In genomic region chr7:27095050-27095896, GRCh38 we compare ENCODE assay signal across 8 cellular contexts. TPM values are rescaled to one million over a fixed set of nuclear protein-coding genes. Genes with fewer than 3 reads are reported as not detected.
DNase-seq lines count a peak whose midpoint lies in the region; ATAC-seq and TF ChIP-seq lines count a peak whose summit lies in the region.

No MANE protein-coding gene starts in this region.

- peaks cover 36% of the 10 kb centered on the region for H3K4me1 ChIP-seq in DOHH2 (ENCODE audit: control insufficient read depth, low read length)
- H3K4me1 ChIP-seq in left lung = peaks cover 3 to 32% of the 10 kb centered on the region in 2 donors
- peaks cover 2% of the 10 kb centered on the region for H3K4me1 ChIP-seq in upper lobe of right lung

- H3K4me1 Mint-ChIP-seq in activated T-helper 1 cell treated with anti-CD3 and anti-CD28 coated beads, Interleukin-12 subunit alpha, Interleukin-12 subunit beta, Interleukin-2, Interleukin-4 antibody, amounts not matched to agents 30 ng/mL and 10 ng/mL and 1 ng/mL, durations not matched to agents 14 hours and 24 hours and 36 hours (ENCODE audit: low read depth) = peaks cover 18% of the 10 kb centered on the region

- H3K36me3 ChIP-seq in DOHH2 (ENCODE audit: control insufficient read depth, low read length) (no peaks in the 10 kb centered on the region), left lung (no peaks in the 10 kb centered on the region), upper lobe of right lung (no peaks in the 10 kb centered on the region)

- intact Hi-C loops in activated T-helper 1 cell treated with anti-CD3 and anti-CD28 coated beads, Interleukin-12 subunit alpha, Interleukin-12 subunit beta, Interleukin-2, Interleukin-4 antibody, amounts not matched to agents 30 ng/mL and 10 ng/mL and 1 ng/mL, durations not matched to agents 14 hours and 24 hours and 36 hours (cut with micrococcal nuclease) = loop anchor here (5.0 kb wide), 3 partner anchors 57 to 147 kb away; partner anchors contain the start of genes EVX1, HOXA13 and HOXA3
- intact Hi-C loops in left lung (cut with DNase I) (loop anchor here in 1 of 2 donors (5.0 kb wide), 2 partner anchors 47 to 238 kb away; partner anchors contain the start of gene HOXA5), upper lobe of right lung (cut with DNase I) (loop anchor here (5.0 kb wide), 1 partner anchor 47 kb away; the partner anchor contains the start of gene HOXA5)

- no peaks in the 10 kb centered on the region for H3K9me2 ChIP-seq in DOHH2 (replicated peaks; ENCODE audit: control insufficient read depth, low read length)

- H3K4me3 ChIP-seq in DOHH2 (ENCODE audit: low read length) = peak overlapping the region; percentile 90
- peak overlapping the region; percentile 59 to 88 for H3K4me3 ChIP-seq in left lung
- peak overlapping the region; percentile 91 for H3K4me3 ChIP-seq in upper lobe of right lung

- TF ChIP-seq CTCF in DOHH2 (IDR thresholded peaks at IDR 0.05; ENCODE audit: low read depth, low read length, poor library complexity, severe bottlenecking) (no peak), left lung (IDR thresholded peaks at IDR 0.05) (no peak), upper lobe of right lung (IDR thresholded peaks at IDR 0.05) (no peak)

- H3K27ac Mint-ChIP-seq in activated T-helper 1 cell treated with anti-CD3 and anti-CD28 coated beads, Interleukin-12 subunit alpha, Interleukin-12 subunit beta, Interleukin-2, Interleukin-4 antibody, amounts not matched to agents 30 ng/mL and 10 ng/mL and 1 ng/mL, durations not matched to agents 14 hours and 24 hours and 36 hours = peak overlapping the region; percentile 73

- H3K27ac ChIP-seq in DOHH2 (ENCODE audit: low read depth, low read length) (no peak overlapping the region), left lung (peak overlapping the region in 1 of 2 donors; percentile 88), upper lobe of right lung (no peak overlapping the region)

- H3K79me2 ChIP-seq in DOHH2 (ENCODE audit: control insufficient read depth, low read length) = peaks cover 15% of the 10 kb centered on the region

- peaks cover 77% of the 10 kb centered on the region for H3K27me3 Mint-ChIP-seq in activated T-helper 1 cell treated with anti-CD3 and anti-CD28 coated beads, Interleukin-12 subunit alpha, Interleukin-12 subunit beta, Interleukin-2, Interleukin-4 antibody, amounts not matched to agents 30 ng/mL and 10 ng/mL and 1 ng/mL, durations not matched to agents 14 hours and 24 hours and 36 hours (ENCODE audit: insufficient read depth)

- peak; percentile 3 for ATAC-seq in HG02970 (IDR thresholded peaks at IDR 0.05; ENCODE audit: low FRiP score, unreplicated experiment)
- no peak for ATAC-seq in left lung
- ATAC-seq in upper lobe of right lung = no peak

- peak overlapping the region; percentile 89 for H3K4me2 ChIP-seq in DOHH2 (ENCODE audit: low read length)

- H3K9me3 Mint-ChIP-seq in activated T-helper 1 cell treated with anti-CD3 and anti-CD28 coated beads, Interleukin-12 subunit alpha, Interleukin-12 subunit beta, Interleukin-2, Interleukin-4 antibody, amounts not matched to agents 30 ng/mL and 10 ng/mL and 1 ng/mL, durations not matched to agents 14 hours and 24 hours and 36 hours = no peaks in the 10 kb centered on the region

- no peak for DNase-seq in activated T-helper 1 cell treated with anti-CD3 and anti-CD28 coated beads, Interleukin-12 subunit alpha, Interleukin-12 subunit beta, Interleukin-2, Interleukin-4 antibody, amounts not matched to agents 30 ng/mL and 10 ng/mL and 1 ng/mL, durations not matched to agents 14 hours and 24 hours and 36 hours (ENCODE audit: low spot score)
- DNase-seq in left lung = peak in 1 of 2 donors; percentile 82
- DNase-seq in upper lobe of right lung = no peak
- DNase-seq in NCI-H2196 (lab: John Stamatoyannopoulos, UW; ENCODE audit: unreplicated experiment) = no peak
- no peak for DNase-seq in NCI-H1417 (lab: John Stamatoyannopoulos, UW)
- DNase-seq in AG20443 (ENCODE audit: low spot score) = no peak

- peak overlapping the region; percentile 85 for H3K4me3 Mint-ChIP-seq in activated T-helper 1 cell treated with anti-CD3 and anti-CD28 coated beads, Interleukin-12 subunit alpha, Interleukin-12 subunit beta, Interleukin-2, Interleukin-4 antibody, amounts not matched to agents 30 ng/mL and 10 ng/mL and 1 ng/mL, durations not matched to agents 14 hours and 24 hours and 36 hours

- no peaks in the 10 kb centered on the region for H3K9me3 ChIP-seq in DOHH2 (ENCODE audit: control insufficient read depth, insufficient read depth, low read length)
- no peaks in the 10 kb centered on the region for H3K9me3 ChIP-seq in left lung
- no peaks in the 10 kb centered on the region for H3K9me3 ChIP-seq in upper lobe of right lung

- no peaks in the 10 kb centered on the region for H4K20me1 ChIP-seq in DOHH2 (ENCODE audit: control insufficient read depth, insufficient read depth, low read depth, low read length)

- peaks cover 3% of the 10 kb centered on the region; the same call in 1 of the 2 replicates for H3F3A ChIP-seq in DOHH2 (ENCODE audit: control insufficient read depth, insufficient read depth)

- peaks cover 20% of the 10 kb centered on the region for H3K27me3 ChIP-seq in DOHH2 (ENCODE audit: control insufficient read depth, low read length)
- peaks cover 21 to 100% of the 10 kb centered on the region in 2 donors for H3K27me3 ChIP-seq in left lung
- H3K27me3 ChIP-seq in upper lobe of right lung = peaks cover 4% of the 10 kb centered on the region

- peaks cover 3% of the 10 kb centered on the region for H3K36me3 Mint-ChIP-seq in activated T-helper 1 cell treated with anti-CD3 and anti-CD28 coated beads, Interleukin-12 subunit alpha, Interleukin-12 subunit beta, Interleukin-2, Interleukin-4 antibody, amounts not matched to agents 30 ng/mL and 10 ng/mL and 1 ng/mL, durations not matched to agents 14 hours and 24 hours and 36 hours (ENCODE audit: low read depth)

RNA-seq across cellular contexts. Expression of gene HOXA1, which starts 0.5 kb away (rescaled TPM):
- total RNA-seq in activated T-helper 1 cell treated with anti-CD3 and anti-CD28 coated beads, Interleukin-12 subunit alpha, Interleukin-12 subunit beta, Interleukin-2, Interleukin-4 antibody, amounts not matched to agents 30 ng/mL and 10 ng/mL and 1 ng/mL, durations not matched to agents 14 hours and 24 hours and 36 hours = 0.16 and 0.24 TPM in 2 replicates
- total RNA-seq in left lung (under 1 TPM; 0.50 to 0.60 TPM), upper lobe of right lung (0.75 TPM)

RNA-seq across cellular contexts. Expression of gene HOXA2, which starts 7.2 kb away (rescaled TPM):
- not detected in 2 replicates for total RNA-seq in activated T-helper 1 cell treated with anti-CD3 and anti-CD28 coated beads, Interleukin-12 subunit alpha, Interleukin-12 subunit beta, Interleukin-2, Interleukin-4 antibody, amounts not matched to agents 30 ng/mL and 10 ng/mL and 1 ng/mL, durations not matched to agents 14 hours and 24 hours and 36 hours
- total RNA-seq in left lung (1 to 10 TPM in 1 of 2 donors, under 1 TPM in 1; 0.61 to 1.4 TPM), upper lobe of right lung (2.1 TPM)

RNA-seq across cellular contexts. Expression of gene HOXA4, which starts 35.3 kb away (rescaled TPM):
- not detected in 2 replicates for total RNA-seq in activated T-helper 1 cell treated with anti-CD3 and anti-CD28 coated beads, Interleukin-12 subunit alpha, Interleukin-12 subunit beta, Interleukin-2, Interleukin-4 antibody, amounts not matched to agents 30 ng/mL and 10 ng/mL and 1 ng/mL, durations not matched to agents 14 hours and 24 hours and 36 hours
- 1 to 10 TPM; 3.4 to 7.6 TPM for total RNA-seq in left lung
- 7.1 TPM for total RNA-seq in upper lobe of right lung

RNA-seq across cellular contexts. Expression of gene HOXA5, which starts 48.2 kb away (rescaled TPM):
- not detected in 2 replicates for total RNA-seq in activated T-helper 1 cell treated with anti-CD3 and anti-CD28 coated beads, Interleukin-12 subunit alpha, Interleukin-12 subunit beta, Interleukin-2, Interleukin-4 antibody, amounts not matched to agents 30 ng/mL and 10 ng/mL and 1 ng/mL, durations not matched to agents 14 hours and 24 hours and 36 hours
- total RNA-seq in left lung (10 to 100 TPM; 16.1 to 21.6 TPM), upper lobe of right lung (16.0 TPM)

RNA-seq across cellular contexts. Expression of gene HOXA6, which starts 52.3 kb away (rescaled TPM):
- total RNA-seq in activated T-helper 1 cell treated with anti-CD3 and anti-CD28 coated beads, Interleukin-12 subunit alpha, Interleukin-12 subunit beta, Interleukin-2, Interleukin-4 antibody, amounts not matched to agents 30 ng/mL and 10 ng/mL and 1 ng/mL, durations not matched to agents 14 hours and 24 hours and 36 hours = not detected in 2 replicates
- total RNA-seq in left lung (1 to 10 TPM; 3.5 to 5.0 TPM), upper lobe of right lung (6.5 TPM)
